7 cellular contexts compared by ENCODE assay signal in the genomic region with DNA sequence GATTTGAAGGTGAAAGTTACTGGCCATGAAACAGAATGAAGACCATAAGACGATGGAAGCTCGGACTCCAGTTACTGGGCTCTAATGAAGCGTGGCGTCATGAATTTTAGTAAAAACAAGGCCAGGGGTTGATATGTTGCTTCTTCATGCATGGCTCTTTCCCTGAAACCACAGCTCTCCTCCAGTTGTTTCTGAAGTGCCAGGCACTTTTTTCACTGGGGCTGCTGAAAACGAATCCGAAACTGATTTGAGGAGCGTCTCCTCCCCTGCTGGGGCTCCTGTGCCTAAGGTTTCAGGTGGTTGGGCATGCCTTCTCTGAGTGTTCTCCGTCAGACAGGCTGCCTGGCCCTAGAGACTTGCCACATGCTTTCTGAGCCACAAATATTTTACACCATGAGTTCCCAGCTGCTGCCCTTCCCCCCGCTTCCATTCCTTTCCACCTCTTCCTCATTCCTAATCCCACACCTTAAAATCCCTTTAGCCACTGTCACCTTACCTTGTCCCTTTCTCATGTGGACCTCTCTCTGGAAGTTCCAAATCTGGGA.
A peak's percentile ranks its signal among the peaks of the same experiment; 100 is the strongest.
DNase-seq lines count a peak whose midpoint lies in the region; ATAC-seq lines count a peak whose summit lies in the region.

No MANE protein-coding gene starts in this region.

- H3K27me3 Mint-ChIP-seq in stimulated activated memory B cell treated with anti-CD40 and anti-IgM and Interleukin-4, amounts not matched to agents 10 μg/mL and 1 μg/mL and 100 μg/mL, for 72 hours, result no peaks in the 10 kb centered on the region

- peaks cover 74% of the 10 kb centered on the region for H3K4me1 Mint-ChIP-seq in stimulated activated memory B cell treated with anti-CD40 and anti-IgM and Interleukin-4, amounts not matched to agents 10 μg/mL and 1 μg/mL and 100 μg/mL, for 72 hours

- no peaks in the 10 kb centered on the region for H3K9me3 Mint-ChIP-seq in stimulated activated memory B cell treated with anti-CD40 and anti-IgM and Interleukin-4, amounts not matched to agents 10 μg/mL and 1 μg/mL and 100 μg/mL, for 72 hours

- H3K27ac ChIP-seq in caudate nucleus (ENCODE audit: low read depth, low read length), result peak overlapping the region; percentile 50

- no peaks in the 10 kb centered on the region for H3K36me3 Mint-ChIP-seq in stimulated activated memory B cell treated with anti-CD40 and anti-IgM and Interleukin-4, amounts not matched to agents 10 μg/mL and 1 μg/mL and 100 μg/mL, for 72 hours

- ATAC-seq in GM18909 (IDR thresholded peaks at IDR 0.05; ENCODE audit: poor library complexity, unreplicated experiment) (peak; percentile 62), HG03108 (IDR thresholded peaks at IDR 0.05; ENCODE audit: unreplicated experiment) (peak; percentile 44), HG03565 (IDR thresholded peaks at IDR 0.05; ENCODE audit: unreplicated experiment) (no peak)
- peak; percentile 87 for ATAC-seq in stimulated activated memory B cell treated with anti-CD40 and anti-IgM and Interleukin-4, amounts not matched to agents 10 μg/mL and 1 μg/mL and 100 μg/mL, for 72 hours

- peak overlapping the region; percentile 75 for H3K4me3 Mint-ChIP-seq in stimulated activated memory B cell treated with anti-CD40 and anti-IgM and Interleukin-4, amounts not matched to agents 10 μg/mL and 1 μg/mL and 100 μg/mL, for 72 hours

- peak overlapping the region; percentile 94 for H3K27ac Mint-ChIP-seq in stimulated activated memory B cell treated with anti-CD40 and anti-IgM and Interleukin-4, amounts not matched to agents 10 μg/mL and 1 μg/mL and 100 μg/mL, for 72 hours

- DNase-seq in T-helper 22 cell (ENCODE audit: low read depth), result peak; percentile 42
- DNase-seq in caudate nucleus (lab: John Stamatoyannopoulos, UW), result peak in 2 of 61 donors; percentile 4 to 5
- peak; percentile 56 for DNase-seq in medulla oblongata (ENCODE audit: extremely low spot score)
